ENCODE assay signal across 7 cellular contexts in the genomic region with DNA sequence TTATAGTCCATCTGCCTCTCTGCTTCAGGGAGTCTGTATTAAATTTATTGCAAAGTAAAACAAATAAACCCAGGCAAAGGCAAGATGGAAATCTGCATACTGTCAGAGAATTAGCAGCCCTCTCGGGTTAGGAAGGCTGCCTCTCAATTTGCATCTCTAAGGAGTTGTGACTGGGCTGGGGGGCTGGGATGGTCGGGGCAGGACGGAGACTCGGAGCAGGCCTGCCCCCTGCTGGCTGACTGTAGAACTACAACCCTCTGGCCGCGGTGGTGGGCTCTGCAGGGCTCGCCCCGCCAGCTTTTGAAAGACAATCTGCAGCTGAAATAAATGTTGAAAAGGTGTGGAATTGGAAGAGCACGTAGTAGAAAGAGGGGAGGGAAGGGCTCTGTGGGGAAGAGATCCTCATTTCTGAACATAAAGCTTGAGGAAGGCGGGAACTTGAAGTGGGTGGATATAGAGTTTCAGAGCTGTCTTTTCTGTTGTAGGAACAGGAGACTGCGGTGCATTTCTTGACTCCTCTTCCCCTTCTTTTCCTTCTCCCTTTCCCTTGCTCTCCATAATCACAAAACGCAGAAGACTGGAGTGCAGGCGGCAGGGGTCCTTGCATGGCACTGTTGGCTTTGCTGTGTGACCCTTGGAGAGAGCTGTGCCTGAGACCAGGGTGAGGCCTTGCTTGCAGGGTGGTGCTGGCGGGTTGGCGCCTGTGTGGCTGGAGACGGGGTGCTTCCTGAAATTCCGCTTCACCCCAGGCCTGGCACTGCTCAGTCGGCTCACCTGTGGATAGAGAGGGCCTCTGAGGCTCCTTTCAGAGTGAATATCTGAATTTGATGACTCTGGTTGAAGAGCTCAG. TPM values are rescaled to one million over a fixed set of nuclear protein-coding genes. Genes with fewer than 3 reads are reported as not detected.
DNase-seq lines count a peak whose midpoint lies in the region; ATAC-seq lines count a peak whose summit lies in the region.

No MANE protein-coding gene starts in this region.

- H3K9me3 Mint-ChIP-seq in activated naive CD4-positive, alpha-beta T cell treated with anti-CD3 and anti-CD28 coated beads, Interleukin-2, amount 10 ng/mL, durations not matched to agents 7 days and 5 days = no peaks in the 10 kb centered on the region

- no peaks in the 10 kb centered on the region for H3K36me3 Mint-ChIP-seq in activated naive CD4-positive, alpha-beta T cell treated with anti-CD3 and anti-CD28 coated beads, Interleukin-2, amount 10 ng/mL, durations not matched to agents 7 days and 5 days

- H3K4me1 Mint-ChIP-seq in activated naive CD4-positive, alpha-beta T cell treated with anti-CD3 and anti-CD28 coated beads, Interleukin-2, amount 10 ng/mL, durations not matched to agents 7 days and 5 days = peaks cover 2% of the 10 kb centered on the region

- peaks cover 43% of the 10 kb centered on the region for H3K27me3 Mint-ChIP-seq in activated naive CD4-positive, alpha-beta T cell treated with anti-CD3 and anti-CD28 coated beads, Interleukin-2, amount 10 ng/mL, durations not matched to agents 7 days and 5 days

- no peak overlapping the region for H3K27ac Mint-ChIP-seq in activated naive CD4-positive, alpha-beta T cell treated with anti-CD3 and anti-CD28 coated beads, Interleukin-2, amount 10 ng/mL, durations not matched to agents 7 days and 5 days

- ATAC-seq in GM18502 (IDR thresholded peaks at IDR 0.05; ENCODE audit: poor library complexity, unreplicated experiment) = peak; percentile 76
- peak; percentile 83 for ATAC-seq in HG02970 (IDR thresholded peaks at IDR 0.05; ENCODE audit: low FRiP score, unreplicated experiment)
- ATAC-seq in left ventricle myocardium superior = peak; percentile 74

- H3K9me3 ChIP-seq in skeletal muscle satellite cell (replicated peaks; ENCODE audit: low read length) = no peaks in the 10 kb centered on the region

- H3K9ac ChIP-seq in skeletal muscle satellite cell (ENCODE audit: low read depth, low read length) = no peak overlapping the region

- H3K4me2 ChIP-seq in skeletal muscle satellite cell (ENCODE audit: low read length) = peak overlapping the region; percentile 40

- CTCF ChIA-PET in activated naive CD4-positive, alpha-beta T cell treated with anti-CD3 and anti-CD28 coated beads, Interleukin-2, amount 10 ng/mL, durations not matched to agents 7 days and 5 days (lab: Charles Lee) = interaction anchor here (0.6 to 4.0 kb wide), 41 partner anchors 9 to 497 kb away, joined by 3 to 51 read pairs (median 3); a partner anchor contains a TSS

- peak; percentile 16 for DNase-seq in RPMI8226
- DNase-seq in activated naive CD4-positive, alpha-beta T cell treated with anti-CD3 and anti-CD28 coated beads, Interleukin-2, amount 10 ng/mL, durations not matched to agents 7 days and 5 days = peak; percentile 65
- DNase-seq in left ventricle myocardium superior = peak; percentile 63
- no peak for DNase-seq in posterior vena cava (ENCODE audit: low spot score)

- intact Hi-C loops in left ventricle myocardium superior (cut with micrococcal nuclease) = no loop called here
- intact Hi-C loops in posterior vena cava (cut with DNase I) = loop anchor here in 1 of 2 donors (10.0 kb wide), 1 partner anchor 177 kb away; no protein-coding TSS in a partner anchor

- H3K4me3 ChIP-seq in skeletal muscle satellite cell (ENCODE audit: low read length) = no peak overlapping the region

- no peaks in the 10 kb centered on the region for H3K36me3 ChIP-seq in skeletal muscle satellite cell (ENCODE audit: insufficient read depth, low read length)

- peaks cover 4% of the 10 kb centered on the region for H3K27me3 ChIP-seq in skeletal muscle satellite cell (ENCODE audit: control insufficient read depth, insufficient read depth, low read length)

- no peaks in the 10 kb centered on the region for H3K4me1 ChIP-seq in skeletal muscle satellite cell (ENCODE audit: control insufficient read depth, insufficient read depth, low read length)

- H3K4me3 Mint-ChIP-seq in activated naive CD4-positive, alpha-beta T cell treated with anti-CD3 and anti-CD28 coated beads, Interleukin-2, amount 10 ng/mL, durations not matched to agents 7 days and 5 days = no peak overlapping the region

RNA-seq across cellular contexts. Expression of a gene that starts 22.6 kb away (rescaled TPM):
- total RNA-seq in left ventricle myocardium superior (7.6 TPM), posterior vena cava (1 to 10 TPM; 8.2 to 8.3 TPM)
- 0.25 and 1.3 TPM in 2 replicates for total RNA-seq in skeletal muscle satellite cell (2012; rRNA removed)

RNA-seq across cellular contexts. Expression of a gene that starts 30.5 kb away (rescaled TPM):
- total RNA-seq in left ventricle myocardium superior (7.9 TPM), posterior vena cava (10 to 100 TPM; 12.5 to 15.7 TPM)
- total RNA-seq in skeletal muscle satellite cell (2012; rRNA removed) = 23.8 and 24.8 TPM in 2 replicates
